20 cellular contexts compared by ENCODE assay signal in the genomic region with DNA sequence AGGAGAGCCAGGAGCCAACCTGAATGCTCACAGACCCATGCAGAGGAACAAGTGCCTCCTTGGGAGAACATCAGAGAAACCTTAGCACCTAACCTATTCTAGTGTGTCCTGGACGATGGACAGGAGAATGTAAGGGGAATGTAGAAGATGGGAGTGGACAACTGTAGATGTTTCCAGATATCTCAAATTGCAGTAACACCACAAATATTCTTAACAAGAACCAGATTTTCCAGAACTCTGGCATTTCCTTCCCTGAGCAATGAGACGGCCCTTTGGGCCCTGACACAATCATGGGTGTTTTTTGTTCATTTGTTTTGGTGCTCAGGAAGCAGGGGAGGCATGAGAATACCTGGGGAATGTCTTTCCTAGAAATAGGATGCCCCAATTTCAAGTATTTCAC.
DNase-seq lines count a peak whose midpoint lies in the region; ATAC-seq and TF ChIP-seq lines count a peak whose summit lies in the region.
"Had no signal": no experiment of that assay in that cellular context is flagged by ENCODE, and none has a peak within 500 bp of the region (broad histone marks: within the 10 kb centered on the region; RNA-seq: fewer than 3 reads in every experiment).

No MANE protein-coding gene starts in this region.

- H3K36me3 ChIP-seq in fibroblast of lung (ENCODE audit: control insufficient read depth, insufficient read depth, low read length) (no peaks in the 10 kb centered on the region), neuronal stem cell (replicated peaks in 1 of 2; ENCODE audit: control insufficient read depth in 2 of 2, insufficient read depth in 2 of 2, low read length in 2 of 2) (no peaks in the 10 kb centered on the region)

- H3K79me1 ChIP-seq in neuronal stem cell (ENCODE audit: low read depth, low read length) = no peaks in the 10 kb centered on the region

- no peak overlapping the region for H3K4me3 ChIP-seq in AG04450 (ENCODE audit: low read depth, low read length)
- H3K4me3 ChIP-seq in fibroblast of lung (replicated peaks in 1 of 4; ENCODE audit: control extremely low read depth in 1 of 4, insufficient read depth in 1 of 4, low read depth in 3 of 4, low read length in 4 of 4) = no peak overlapping the region
- H3K4me3 ChIP-seq in neuronal stem cell (ENCODE audit: low read length in 2 of 2) = no peak overlapping the region

- no peak overlapping the region for H4K8ac ChIP-seq in neuronal stem cell (ENCODE audit: low read depth, low read length)

- H3K4me1 ChIP-seq in fibroblast of lung (ENCODE audit: control insufficient read depth, extremely low read depth, insufficient read depth, low read length) (peaks cover 40% of the 10 kb centered on the region), neuronal stem cell (ENCODE audit: control insufficient read depth in 2 of 2, insufficient read depth in 1 of 2, low read depth in 1 of 2, low read length in 2 of 2) (peaks cover 0 to 1% of the 10 kb centered on the region in 2 donors)

- no peak overlapping the region for H2BK120ac ChIP-seq in neuronal stem cell (ENCODE audit: low read depth, low read length)

- H3K4ac ChIP-seq in neuronal stem cell (ENCODE audit: low read length) = no peak overlapping the region

- H3K27me3 ChIP-seq in AG04450 (ENCODE audit: control insufficient read depth, insufficient read depth, low read length) = no peaks in the 10 kb centered on the region
- H3K27me3 ChIP-seq in fibroblast of lung (ENCODE audit: control insufficient read depth, insufficient read depth, low read length) = no peaks in the 10 kb centered on the region
- no peaks in the 10 kb centered on the region for H3K27me3 ChIP-seq in neuronal stem cell (ENCODE audit: control insufficient read depth in 3 of 3, insufficient read depth in 3 of 3, low read depth in 1 of 3, low read length in 3 of 3)

- H2AK5ac ChIP-seq in neuronal stem cell (ENCODE audit: low read depth, low read length) = no peak overlapping the region

- CTCF ChIA-PET in AG04450 (lab: Charles Lee) = interaction anchor here (1.9 kb wide), 1 partner anchor 70 kb away, joined by 12 read pairs; no protein-coding TSS in a partner anchor

- H2AFZ ChIP-seq in fibroblast of lung (ENCODE audit: low read length) (no peak overlapping the region), neuronal stem cell (ENCODE audit: low read length) (no peak overlapping the region)

- H3K23ac ChIP-seq in neuronal stem cell (ENCODE audit: low read depth, low read length, poor library complexity) = no peak overlapping the region

- no peaks in the 10 kb centered on the region for H4K20me1 ChIP-seq in fibroblast of lung (ENCODE audit: control insufficient read depth, extremely low read depth, insufficient read depth, low read length)

- no peak overlapping the region for H3K9ac ChIP-seq in fibroblast of lung (ENCODE audit: insufficient read depth, low read length)
- H3K9ac ChIP-seq in neuronal stem cell (ENCODE audit: low read depth, low read length, poor library complexity) = no peak overlapping the region

- POLR2A ChIA-PET in AG04450 (lab: Yijun Ruan, JAX) = no interaction called here

- no peaks in the 10 kb centered on the region for H3K36me3 Mint-ChIP-seq in activated naive CD4-positive, alpha-beta T cell treated with anti-CD3 and anti-CD28 coated beads, Interleukin-2, amount 50 U/mL, for 72 hours
- H3K36me3 Mint-ChIP-seq: CD4-positive, alpha-beta memory T cell had no signal

- H2BK5ac ChIP-seq in neuronal stem cell (ENCODE audit: low read length) = no peak overlapping the region

- H2BK15ac ChIP-seq in neuronal stem cell (ENCODE audit: low read length) = no peak overlapping the region

- H3K4me2 ChIP-seq in fibroblast of lung (ENCODE audit: extremely low read depth, insufficient read depth, low read length) (no peak overlapping the region), neuronal stem cell (ENCODE audit: insufficient read depth, low read length, poor library complexity, severe bottlenecking) (no peak overlapping the region)

- H3K79me2 ChIP-seq in fibroblast of lung (ENCODE audit: control insufficient read depth, insufficient read depth, low read length) = no peaks in the 10 kb centered on the region

- no CpG with 5 or more reads among the region's 2 CpGs for WGBS in neuronal stem cell (ENCODE audit: extremely low coverage in 2 of 2, insufficient read length in 2 of 2, insufficient replicate concordance in 1 of 2), 2 donors

- H3K18ac ChIP-seq in neuronal stem cell (ENCODE audit: low read length) = no peak overlapping the region

- H3K14ac ChIP-seq in neuronal stem cell (ENCODE audit: low read length) = no peak overlapping the region

- no peak for ATAC-seq in GM18873 (IDR thresholded peaks at IDR 0.05; ENCODE audit: low FRiP score, unreplicated experiment)
- no peak for ATAC-seq in HG02884 (IDR thresholded peaks at IDR 0.05; ENCODE audit: unreplicated experiment)
- ATAC-seq in activated naive CD4-positive, alpha-beta T cell treated with anti-CD3 and anti-CD28 coated beads, Interleukin-2, amount 50 U/mL, for 72 hours = no peak
- ATAC-seq: HepG2, Panc1 had no signal

- DNase-seq in AG04450 (ENCODE audit: low read depth, low spot score) (no peak), EL (peak; percentile 36), RPMI7951 (ENCODE audit: low read depth) (peak; percentile 20), fibroblast of lung (ENCODE audit: low read depth in 2 of 2) (peak in 1 of 2 donors; percentile 43), neuronal stem cell (ENCODE audit: low spot score) (no peak)
- DNase-seq in activated naive CD4-positive, alpha-beta T cell treated with anti-CD3 and anti-CD28 coated beads, Interleukin-2, amount 50 U/mL, for 72 hours (ENCODE audit: low spot score in 2 of 2) = no peak
- DNase-seq: CD4-positive, alpha-beta memory T cell; DMS79 treated with DMSO at 0.1 percent for 48 hours; H7; Karpas-422; MM.1S; NCI-H1105 treated with DMSO at 0.1 percent for 48 hours; NCI-H187; NCI-H69; Right ventricle myocardium superior had no signal

- H2BK12ac ChIP-seq in neuronal stem cell (ENCODE audit: low read length) = no peak overlapping the region

- H4K91ac ChIP-seq in neuronal stem cell (ENCODE audit: low read depth, low read length, poor library complexity) = no peak overlapping the region

- H3K9me3 ChIP-seq in AG04450 (ENCODE audit: control insufficient read depth, insufficient read depth, low read length) = no peaks in the 10 kb centered on the region
- H3K9me3 ChIP-seq in fibroblast of lung (ENCODE audit: control insufficient read depth, insufficient read depth, low read depth, low read length) = no peaks in the 10 kb centered on the region
- no peaks in the 10 kb centered on the region for H3K9me3 ChIP-seq in neuronal stem cell (replicated peaks in 1 of 2; ENCODE audit: control insufficient read depth in 2 of 2, insufficient read depth in 1 of 2, low read depth in 1 of 2, low read length in 2 of 2)

- peak overlapping the region; percentile 52 for H3K27ac ChIP-seq in AG04450 (ENCODE audit: low read depth, low read length)
- peak overlapping the region; percentile 23 for H3K27ac ChIP-seq in fibroblast of lung (ENCODE audit: insufficient read depth, low read length)
- no peak overlapping the region for H3K27ac ChIP-seq in neuronal stem cell (replicated peaks; ENCODE audit: low read length)

- TF ChIP-seq CTCF in AG04450 (IDR thresholded peaks at IDR 0.05; ENCODE audit: low read depth, low read length) = no peak
- TF ChIP-seq CTCF in fibroblast of lung (conservative IDR thresholded peaks at IDR 0.05 in 1 of 2, IDR thresholded peaks at IDR 0.05 in 1 of 2; ENCODE audit: low read depth in 1 of 2, low read length in 2 of 2) = no peak

- H3K9me3 Mint-ChIP-seq in activated naive CD4-positive, alpha-beta T cell treated with anti-CD3 and anti-CD28 coated beads, Interleukin-2, amount 50 U/mL, for 72 hours = no peaks in the 10 kb centered on the region
- H3K9me3 Mint-ChIP-seq: CD4-positive, alpha-beta memory T cell had no signal

- H3K27ac Mint-ChIP-seq in activated naive CD4-positive, alpha-beta T cell treated with anti-CD3 and anti-CD28 coated beads, Interleukin-2, amount 50 U/mL, for 72 hours = no peak overlapping the region
- H3K27ac Mint-ChIP-seq: B cell had no signal

Comparison
In these comparisons a context has a peak if more than half of its experiments do, and no peak if none do; other contexts are left out.
1. DNase-seq: peak in EL (single experiment) and RPMI7951 (single experiment); none in AG04450 (single experiment), activated naive CD4-positive, alpha-beta T cell treated with anti-CD3 and anti-CD28 coated beads, Interleukin-2, amount 50 U/mL, for 72 hours (0 of 2) and neuronal stem cell (single experiment).